9 cellular contexts compared by ENCODE assay signal in genomic region chr4:37976991-37977470, GRCh38. TPM values are rescaled to one million over a fixed set of nuclear protein-coding genes. Genes with fewer than 3 reads are reported as not detected.
A peak's percentile ranks its signal among the peaks of the same experiment; 100 is the strongest.
DNase-seq lines count a peak whose midpoint lies in the region; ATAC-seq and TF ChIP-seq lines count a peak whose summit lies in the region.
"Had no signal": no experiment of that assay in that cellular context is flagged by ENCODE, and none has a peak within 500 bp of the region (broad histone marks: within the 10 kb centered on the region; RNA-seq: fewer than 3 reads in every experiment).

No MANE protein-coding gene starts in this region.

- H3K9me3 Mint-ChIP-seq in neural progenitor cell = no peaks in the 10 kb centered on the region

- H3K4me1 Mint-ChIP-seq in neural progenitor cell = peaks cover 17% of the 10 kb centered on the region

- no peaks in the 10 kb centered on the region for H3K9me3 ChIP-seq in neural progenitor cell (ENCODE audit: low read depth)

- peak; percentile 78 for ATAC-seq in GM21381 (IDR thresholded peaks at IDR 0.05; ENCODE audit: unreplicated experiment)

- H3K4me3 Mint-ChIP-seq in neural progenitor cell = peak overlapping the region; percentile 86

- peak overlapping the region; percentile 95 for H3K27ac ChIP-seq in neural progenitor cell

- no peaks in the 10 kb centered on the region for H3K36me3 ChIP-seq in neural progenitor cell

- H3K9ac ChIP-seq in neural progenitor cell = no peak overlapping the region

- H3K4me1 ChIP-seq in neural progenitor cell = peaks cover 17% of the 10 kb centered on the region

- H3K4me3 ChIP-seq in fibroblast of the aortic adventitia (ENCODE audit: low read depth, low read length) (peak overlapping the region; percentile 75), neural progenitor cell (peak overlapping the region; percentile 73)

- peaks cover 44% of the 10 kb centered on the region for H3K79me2 ChIP-seq in neural progenitor cell (ENCODE audit: low read depth)

- peaks cover 24% of the 10 kb centered on the region for H4K20me1 ChIP-seq in neural progenitor cell (ENCODE audit: low read depth)

- H2AFZ ChIP-seq in neural progenitor cell (replicated peaks) = peak overlapping the region; percentile 74

- H3K36me3 Mint-ChIP-seq in neural progenitor cell = no peaks in the 10 kb centered on the region

- H3K27me3 Mint-ChIP-seq in neural progenitor cell (ENCODE audit: insufficient read depth, low read depth) = no peaks in the 10 kb centered on the region

- peak overlapping the region; percentile 92 for H3K4me2 ChIP-seq in neural progenitor cell

- H3K27me3 ChIP-seq in neural progenitor cell = no peaks in the 10 kb centered on the region

- DNase-seq in COR-L47 (lab: John Stamatoyannopoulos, UW) = peak; percentile 37
- DNase-seq in HUDEP-2 (lab: John Stamatoyannopoulos, UW; ENCODE audit: unreplicated experiment in 76 of 76) = peak in 56 of 76 experiments; percentile 6 to 70 (median 37)
- DNase-seq in RPMI7951 (ENCODE audit: low read depth) = peak; percentile 76
- peak; percentile 69 for DNase-seq in activated effector memory CD4-positive, alpha-beta T cell treated with Interleukin-2 at 50 U/mL for 16 hours
- DNase-seq in fibroblast of the aortic adventitia (ENCODE audit: low read depth) = peak; percentile 46
- peak; percentile 94 for DNase-seq in neural progenitor cell (ENCODE audit: low spot score)
- peak; percentile 54 for DNase-seq in stromal cell of bone marrow (ENCODE audit: low read depth)

- H3K27ac Mint-ChIP-seq in neural progenitor cell = peak overlapping the region; percentile 60

- TF ChIP-seq CTCF in fibroblast of the aortic adventitia (IDR thresholded peaks at IDR 0.05; ENCODE audit: insufficient read depth, low read length) (no peak), neural progenitor cell (IDR thresholded peaks at IDR 0.05) (peak; percentile 32)

- H3F3A ChIP-seq in neural progenitor cell (ENCODE audit: low read depth) = peaks cover 24% of the 10 kb centered on the region

RNA-seq across cellular contexts. Expression of gene PTTG2, which starts 16.8 kb away (rescaled TPM):
- total RNA-seq in RPMI7951 (2014; rRNA removed; shearing (Covaris generic)) = not detected in 2 replicates
- total RNA-seq in fibroblast of the aortic adventitia (ENCODE audit: low replicate concordance) (not detected in 2 replicates), neural progenitor cell (ENCODE audit: low replicate concordance) (not detected in 2 replicates)
- total RNA-seq: pulmonary artery endothelial cell had no signal

Comparison
In these comparisons a context has a peak if more than half of its experiments do, and no peak if none do; other contexts are left out.
1. Peak in every context shown above with its lines: DNase-seq, ATAC-seq, H3K4me3 ChIP-seq and H3K27ac ChIP-seq.
2. DNase-seq: peak in every context shown above with its lines; median percentile 94 in neural progenitor cell; 76 in RPMI7951; 69 in activated effector memory CD4-positive, alpha-beta T cell treated with Interleukin-2 at 50 U/mL for 16 hours; 54 in stromal cell of bone marrow; 46 in fibroblast of the aortic adventitia; 37 in COR-L47; 37 in HUDEP-2.